Comparison of ENCODE assay signal across 1 cellular context in the genomic region with DNA sequence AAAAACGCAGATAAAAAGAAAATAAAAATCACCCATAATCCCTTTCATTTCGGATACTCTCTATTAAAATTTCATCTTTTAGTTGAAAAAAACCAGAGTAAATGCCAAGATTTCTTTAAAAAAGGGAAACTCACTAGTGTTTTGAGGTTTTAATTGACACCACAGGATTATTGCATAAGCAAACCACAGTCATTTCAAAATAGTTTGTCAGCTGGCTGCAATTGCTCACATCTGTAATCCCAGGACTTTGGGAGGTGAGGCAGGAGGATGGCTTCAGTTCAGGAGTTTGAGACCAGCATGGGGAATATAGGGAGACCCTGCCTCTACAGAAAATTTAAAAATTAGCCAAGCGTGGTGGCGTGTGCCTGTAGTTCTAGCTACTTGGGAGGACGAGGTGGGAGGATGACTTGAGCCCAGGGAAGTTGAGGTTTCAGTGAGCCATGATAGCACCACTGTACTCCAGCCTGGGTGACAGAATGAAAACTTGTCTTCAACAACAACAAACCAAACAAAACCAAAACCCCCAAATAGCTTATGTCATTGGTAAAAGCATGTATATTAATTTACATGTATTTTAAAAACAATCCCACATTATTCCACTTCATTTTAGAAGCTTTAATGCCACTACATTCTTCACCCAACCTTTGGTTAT.
TF ChIP-seq lines count a peak whose summit lies in the region.

No MANE protein-coding gene starts in this region.

TF ChIP-seq in GM12878, 131 proteins besides CTCF, POLR2A, EP300 and RAD21:
- TF ChIP-seq, protein P1, sequence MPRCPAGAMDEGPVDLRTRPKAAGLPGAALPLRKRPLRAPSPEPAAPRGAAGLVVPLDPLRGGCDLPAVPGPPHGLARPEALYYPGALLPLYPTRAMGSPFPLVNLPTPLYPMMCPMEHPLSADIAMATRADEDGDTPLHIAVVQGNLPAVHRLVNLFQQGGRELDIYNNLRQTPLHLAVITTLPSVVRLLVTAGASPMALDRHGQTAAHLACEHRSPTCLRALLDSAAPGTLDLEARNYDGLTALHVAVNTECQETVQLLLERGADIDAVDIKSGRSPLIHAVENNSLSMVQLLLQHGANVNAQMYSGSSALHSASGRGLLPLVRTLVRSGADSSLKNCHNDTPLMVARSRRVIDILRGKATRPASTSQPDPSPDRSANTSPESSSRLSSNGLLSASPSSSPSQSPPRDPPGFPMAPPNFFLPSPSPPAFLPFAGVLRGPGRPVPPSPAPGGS (IDR thresholded peaks at IDR 0.05; ENCODE audit: borderline replicate concordance, insufficient read depth, low read depth, low read length, poor library complexity, severe bottlenecking): no peak
- TF ChIP-seq RUNX3 (IDR thresholded peaks at IDR 0.05; ENCODE audit: low read length): peak; percentile 58
